8 cellular contexts compared by ENCODE assay signal in genomic region chr2:11343626-11344341, GRCh38. TPM values are rescaled to one million over a fixed set of nuclear protein-coding genes. Genes with fewer than 3 reads are reported as not detected.
DNase-seq lines count a peak whose midpoint lies in the region; ATAC-seq lines count a peak whose summit lies in the region.

No MANE protein-coding gene starts in this region.

- DNase-seq in DMS 273 (lab: John Stamatoyannopoulos, UW; ENCODE audit: unreplicated experiment) (peak; percentile 74), SJCRH30 (peak; percentile 52 to 64), adipocyte (ENCODE audit: low read depth) (peak; percentile 58), right cardiac atrium (peak; percentile 62 to 84 (median 77)), sciatic nerve (ENCODE audit: low spot score) (peak; percentile 74), middle frontal gyrus (ENCODE audit: extremely low spot score, low spot score) (no peak)

- H3K36me3 ChIP-seq in SJCRH30 (no peaks in the 10 kb centered on the region), adipocyte (ENCODE audit: control insufficient read depth, insufficient read depth, low read length, severe bottlenecking) (no peaks in the 10 kb centered on the region)

- peak; percentile 28 for ATAC-seq in GM19463 (IDR thresholded peaks at IDR 0.05; ENCODE audit: unreplicated experiment)
- peak; percentile 30 for ATAC-seq in HG03521 (IDR thresholded peaks at IDR 0.05; ENCODE audit: unreplicated experiment)
- ATAC-seq in right cardiac atrium = peak; percentile 25 to 57
- peak; percentile 6 for ATAC-seq in sciatic nerve

- H3K4me1 ChIP-seq in SJCRH30 (peaks cover 5% of the 10 kb centered on the region; the same call in 1 of the 2 replicates), adipocyte (ENCODE audit: control insufficient read depth, insufficient read depth, low read length) (peaks cover 64% of the 10 kb centered on the region), right cardiac atrium (ENCODE audit: control insufficient read depth, insufficient read depth, low read length) (no peaks in the 10 kb centered on the region)

- intact Hi-C loops in right cardiac atrium (cut with DNase I) = loop anchor here (5.0 to 10.0 kb wide), 4 partner anchors 51 to 109 kb away; no protein-coding TSS in a partner anchor
- intact Hi-C loops in sciatic nerve (cut with DNase I) = no loop called here

- H3K4me3 ChIP-seq in SJCRH30 (peak overlapping the region; percentile 95), adipocyte (ENCODE audit: low read length) (peak overlapping the region; percentile 95), right cardiac atrium (ENCODE audit: low read length) (peak overlapping the region; percentile 98)

- H3K27ac ChIP-seq in SJCRH30 = peak overlapping the region; percentile 64
- peak overlapping the region; percentile 100 for H3K27ac ChIP-seq in right cardiac atrium (ENCODE audit: low read length)

- peak overlapping the region; percentile 98 for H3K9ac ChIP-seq in adipocyte (ENCODE audit: low read length)

- H3K9me3 ChIP-seq in SJCRH30 (replicated peaks) (no peaks in the 10 kb centered on the region), adipocyte (ENCODE audit: control insufficient read depth, low read length) (no peaks in the 10 kb centered on the region), right cardiac atrium (ENCODE audit: control insufficient read depth, low read length) (no peaks in the 10 kb centered on the region)

- WGBS in right cardiac atrium = under 1% methylated on average over 56 of the region's 56 CpGs

- no peaks in the 10 kb centered on the region for H3K27me3 ChIP-seq in SJCRH30
- H3K27me3 ChIP-seq in adipocyte (replicated peaks; ENCODE audit: control insufficient read depth, insufficient read depth, low read length) = no peaks in the 10 kb centered on the region
- no peaks in the 10 kb centered on the region for H3K27me3 ChIP-seq in right cardiac atrium (ENCODE audit: control insufficient read depth, insufficient read depth)

RNA-seq across cellular contexts. Expression of gene ROCK2, which starts 0.7 kb away (rescaled TPM):
- 50.5 and 61.2 TPM in 2 replicates for total RNA-seq in SJCRH30 (2014; rRNA removed; shearing (Covaris generic))
- total RNA-seq in right cardiac atrium = 10 to 100 TPM; 40.2 to 60.7 (median 40.9) TPM
- 10.0 TPM for polyA plus RNA-seq in right cardiac atrium
- 91.6 TPM for total RNA-seq in sciatic nerve
